21 cellular contexts compared by ENCODE assay signal in the genomic region with DNA sequence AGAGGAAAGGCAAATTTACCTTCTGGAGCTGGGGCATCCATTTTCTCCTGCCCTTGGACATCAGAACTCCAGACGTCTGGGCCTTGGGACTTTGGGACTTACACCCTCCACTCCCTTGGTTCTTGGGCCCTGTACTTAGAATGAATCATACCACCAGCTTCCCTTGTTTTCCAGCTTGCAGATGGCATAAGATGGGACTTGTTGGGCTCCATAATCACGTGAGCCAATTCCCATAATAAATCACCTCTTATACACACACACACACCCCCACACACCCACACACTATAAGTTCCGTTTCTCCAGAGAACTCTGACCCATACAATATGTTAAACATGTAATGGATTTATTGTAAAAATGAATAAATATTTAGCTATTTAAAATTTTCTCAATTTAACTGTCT.
"Had no signal": no experiment of that assay in that cellular context is flagged by ENCODE, and none has a peak within 500 bp of the region (broad histone marks: within the 10 kb centered on the region; RNA-seq: fewer than 3 reads in every experiment).

No MANE protein-coding gene starts in this region.

- ATAC-seq: Panc1 had no signal

- H3K9me3 ChIP-seq: MG63, SK-N-SH had no signal

- DNase-seq: KBM-7, MG63, NCI-H1092, NCI-H1105 treated with DMSO at 0.1 percent for 48 hours, NCI-H1417 treated with DMSO at 0.1 percent for 48 hours, NCI-H146, NCI-H1694 treated with DMSO at 0.1 percent for 48 hours, NCI-H1930, NCI-H2081, NCI-H2107, NCI-H2227 treated with DMSO at 0.1 percent for 48 hours, NCI-H446, NCI-H510A, NCI-H524 treated with DMSO at 0.1 percent for 48 hours, NCI-H69, NCI-H774, SHP77, SK-N-SH had no signal

- H3K4me3 ChIP-seq: MG63 had no signal

- H3K27ac ChIP-seq: HL-60, RWPE1 had no signal

- H3K27me3 ChIP-seq: MG63 had no signal

- H3K36me3 ChIP-seq: MG63 had no signal
